In the genomic region with DNA sequence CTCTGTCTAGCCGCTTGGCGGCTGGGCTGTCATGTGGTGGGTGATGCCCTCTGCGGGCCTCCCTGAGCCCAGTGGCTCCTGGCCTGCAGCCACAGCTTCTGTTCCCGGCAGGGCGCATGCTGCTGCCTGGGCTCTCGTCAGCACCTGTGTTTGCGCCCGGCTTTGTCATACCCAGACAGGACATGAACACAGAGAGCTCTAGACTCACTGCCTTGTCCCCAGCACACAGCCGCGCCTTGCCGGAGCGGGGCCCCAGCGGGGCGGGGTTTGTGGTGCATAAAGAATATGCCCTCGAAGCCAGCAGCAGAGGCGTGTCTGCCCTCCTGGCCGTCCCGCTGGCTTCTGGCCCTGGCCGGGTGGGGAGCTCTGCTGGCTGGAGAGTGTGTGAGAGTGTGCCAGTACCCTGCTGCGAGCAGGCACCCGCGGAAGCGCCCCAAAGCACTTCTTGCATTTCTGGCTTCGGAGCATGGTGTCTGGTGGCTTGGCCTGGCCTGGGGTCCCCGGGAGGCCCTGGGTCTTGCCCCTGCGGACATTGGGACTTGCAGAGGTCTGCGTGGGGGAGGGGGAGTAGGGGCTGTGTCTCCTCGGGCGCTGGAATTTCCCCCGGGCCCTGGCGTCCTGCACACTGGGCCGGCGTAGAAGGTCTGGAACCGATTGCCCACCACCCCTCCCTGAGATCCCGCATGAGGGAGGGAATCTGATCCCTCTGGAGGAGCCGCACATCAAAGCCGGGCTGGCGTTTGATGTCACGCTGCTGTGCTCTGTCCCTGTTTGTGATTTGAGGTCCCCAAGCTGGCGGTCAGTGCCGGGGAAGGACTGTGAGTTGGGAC, we compare ENCODE assay signal across 1 cellular context.
TF ChIP-seq lines count a peak whose summit lies in the region.

No MANE protein-coding gene starts in this region.

TF ChIP-seq in IMR-90, 13 proteins besides CTCF, POLR2A, EP300 and RAD21:
- TF ChIP-seq MXI1 (IDR thresholded peaks at IDR 0.05; ENCODE audit: borderline replicate concordance, low read depth, low read length): no peak
- TF ChIP-seq, protein P1, sequence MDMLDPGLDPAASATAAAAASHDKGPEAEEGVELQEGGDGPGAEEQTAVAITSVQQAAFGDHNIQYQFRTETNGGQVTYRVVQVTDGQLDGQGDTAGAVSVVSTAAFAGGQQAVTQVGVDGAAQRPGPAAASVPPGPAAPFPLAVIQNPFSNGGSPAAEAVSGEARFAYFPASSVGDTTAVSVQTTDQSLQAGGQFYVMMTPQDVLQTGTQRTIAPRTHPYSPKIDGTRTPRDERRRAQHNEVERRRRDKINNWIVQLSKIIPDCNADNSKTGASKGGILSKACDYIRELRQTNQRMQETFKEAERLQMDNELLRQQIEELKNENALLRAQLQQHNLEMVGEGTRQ (IDR thresholded peaks at IDR 0.05; ENCODE audit: low read depth, low read length): peak; percentile 51; the same call in 1 of the 2 replicates
